Comparison of ENCODE assay signal across 1 cellular context in the genomic region with DNA sequence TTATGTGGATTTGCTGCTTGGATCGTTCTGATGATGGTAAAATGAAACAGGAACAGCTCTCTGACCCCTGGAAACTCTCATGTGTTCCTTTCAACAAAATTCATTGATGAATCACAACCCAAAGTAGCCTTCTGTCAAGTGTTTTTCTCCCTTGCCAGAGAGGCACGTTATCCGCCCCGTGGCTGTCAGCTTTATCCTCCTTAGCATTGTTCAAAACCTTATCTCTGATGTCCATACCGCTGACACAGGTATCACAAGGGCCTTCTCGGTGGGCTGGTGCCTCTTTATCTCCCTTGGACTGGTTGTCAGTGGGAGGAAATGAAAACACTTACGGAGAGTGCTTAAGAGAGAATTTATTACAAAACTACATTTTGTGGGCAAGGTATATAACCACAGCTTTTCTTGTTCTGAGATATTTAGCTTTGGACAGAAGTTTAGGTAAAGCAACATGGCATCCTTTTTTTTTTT.
TF ChIP-seq lines count a peak whose summit lies in the region.

No MANE protein-coding gene starts in this region.

TF ChIP-seq in K562, 482 proteins besides CTCF, POLR2A, EP300 and RAD21 (continued from another document and continues in another):
- TF ChIP-seq, protein P1, sequence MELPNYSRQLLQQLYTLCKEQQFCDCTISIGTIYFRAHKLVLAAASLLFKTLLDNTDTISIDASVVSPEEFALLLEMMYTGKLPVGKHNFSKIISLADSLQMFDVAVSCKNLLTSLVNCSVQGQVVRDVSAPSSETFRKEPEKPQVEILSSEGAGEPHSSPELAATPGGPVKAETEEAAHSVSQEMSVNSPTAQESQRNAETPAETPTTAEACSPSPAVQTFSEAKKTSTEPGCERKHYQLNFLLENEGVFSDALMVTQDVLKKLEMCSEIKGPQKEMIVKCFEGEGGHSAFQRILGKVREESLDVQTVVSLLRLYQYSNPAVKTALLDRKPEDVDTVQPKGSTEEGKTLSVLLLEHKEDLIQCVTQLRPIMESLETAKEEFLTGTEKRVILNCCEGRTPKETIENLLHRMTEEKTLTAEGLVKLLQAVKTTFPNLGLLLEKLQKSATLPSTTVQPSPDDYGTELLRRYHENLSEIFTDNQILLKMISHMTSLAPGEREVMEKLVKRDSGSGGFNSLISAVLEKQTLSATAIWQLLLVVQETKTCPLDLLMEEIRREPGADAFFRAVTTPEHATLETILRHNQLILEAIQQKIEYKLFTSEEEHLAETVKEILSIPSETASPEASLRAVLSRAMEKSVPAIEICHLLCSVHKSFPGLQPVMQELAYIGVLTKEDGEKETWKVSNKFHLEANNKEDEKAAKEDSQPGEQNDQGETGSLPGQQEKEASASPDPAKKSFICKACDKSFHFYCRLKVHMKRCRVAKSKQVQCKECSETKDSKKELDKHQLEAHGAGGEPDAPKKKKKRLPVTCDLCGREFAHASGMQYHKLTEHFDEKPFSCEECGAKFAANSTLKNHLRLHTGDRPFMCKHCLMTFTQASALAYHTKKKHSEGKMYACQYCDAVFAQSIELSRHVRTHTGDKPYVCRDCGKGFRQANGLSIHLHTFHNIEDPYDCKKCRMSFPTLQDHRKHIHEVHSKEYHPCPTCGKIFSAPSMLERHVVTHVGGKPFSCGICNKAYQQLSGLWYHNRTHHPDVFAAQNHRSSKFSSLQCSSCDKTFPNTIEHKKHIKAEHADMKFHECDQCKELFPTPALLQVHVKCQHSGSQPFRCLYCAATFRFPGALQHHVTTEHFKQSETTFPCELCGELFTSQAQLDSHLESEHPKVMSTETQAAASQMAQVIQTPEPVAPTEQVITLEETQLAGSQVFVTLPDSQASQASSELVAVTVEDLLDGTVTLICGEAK (IDR thresholded peaks at IDR 0.05), result no peak
- TF ChIP-seq, protein P1 (CRISPR knock-in tag; IDR thresholded peaks at IDR 0.05), result no peak
- no peak for TF ChIP-seq YBX1 (IDR thresholded peaks at IDR 0.05)
- TF ChIP-seq ZNF77 (CRISPR knock-in tag; IDR thresholded peaks at IDR 0.05), result no peak
- TF ChIP-seq HNRNPK (IDR thresholded peaks at IDR 0.05; ENCODE audit: low read depth, low read length, poor library complexity, severe bottlenecking), result no peak
- TF ChIP-seq ZFP30 (CRISPR knock-in tag; IDR thresholded peaks at IDR 0.05; ENCODE audit: borderline replicate concordance), result no peak
- TF ChIP-seq ZNF395 (CRISPR knock-in tag; IDR thresholded peaks at IDR 0.05), result peak; percentile 79
- TF ChIP-seq SREBF2 (CRISPR knock-in tag; IDR thresholded peaks at IDR 0.05), result no peak
- TF ChIP-seq NCOA1 (IDR thresholded peaks at IDR 0.05; ENCODE audit: low read depth), result peak; percentile 67
- TF ChIP-seq CREB1 (IDR thresholded peaks at IDR 0.05), result peak; percentile 63; the same call in 1 of the 2 replicates
- no peak for TF ChIP-seq CREB1 (CRISPR knock-in tag; IDR thresholded peaks at IDR 0.05)
- TF ChIP-seq RFX7 (CRISPR knock-in tag; IDR thresholded peaks at IDR 0.05), result no peak
- peak in 1 of 2 experiments; percentile 36; a peak in 1 of 4 replicates for TF ChIP-seq FOXK2 (conservative IDR thresholded peaks at IDR 0.05 in 1 of 2, IDR thresholded peaks at IDR 0.05 in 1 of 2; ENCODE audit: low read depth in 2 of 2)
- no peak for TF ChIP-seq POU5F1 (IDR thresholded peaks at IDR 0.05; ENCODE audit: borderline replicate concordance, low read depth, low read length, partially characterized antibody)
- TF ChIP-seq ZSCAN29 (IDR thresholded peaks at IDR 0.05), result no peak
- no peak; the same call in 1 of the 2 replicates for TF ChIP-seq TCFL5 (CRISPR knock-in tag; conservative IDR thresholded peaks at IDR 0.05)
- no peak for TF ChIP-seq ELF1 (tag; IDR thresholded peaks at IDR 0.05)
- no peak for TF ChIP-seq HNRNPL (IDR thresholded peaks at IDR 0.05; ENCODE audit: low read depth, low read length)
- TF ChIP-seq, protein P2, sequence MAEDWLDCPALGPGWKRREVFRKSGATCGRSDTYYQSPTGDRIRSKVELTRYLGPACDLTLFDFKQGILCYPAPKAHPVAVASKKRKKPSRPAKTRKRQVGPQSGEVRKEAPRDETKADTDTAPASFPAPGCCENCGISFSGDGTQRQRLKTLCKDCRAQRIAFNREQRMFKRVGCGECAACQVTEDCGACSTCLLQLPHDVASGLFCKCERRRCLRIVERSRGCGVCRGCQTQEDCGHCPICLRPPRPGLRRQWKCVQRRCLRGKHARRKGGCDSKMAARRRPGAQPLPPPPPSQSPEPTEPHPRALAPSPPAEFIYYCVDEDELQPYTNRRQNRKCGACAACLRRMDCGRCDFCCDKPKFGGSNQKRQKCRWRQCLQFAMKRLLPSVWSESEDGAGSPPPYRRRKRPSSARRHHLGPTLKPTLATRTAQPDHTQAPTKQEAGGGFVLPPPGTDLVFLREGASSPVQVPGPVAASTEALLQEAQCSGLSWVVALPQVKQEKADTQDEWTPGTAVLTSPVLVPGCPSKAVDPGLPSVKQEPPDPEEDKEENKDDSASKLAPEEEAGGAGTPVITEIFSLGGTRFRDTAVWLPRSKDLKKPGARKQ (CRISPR knock-in tag; IDR thresholded peaks at IDR 0.05), result no peak
- no peak for TF ChIP-seq ZNF274 (IDR thresholded peaks at IDR 0.05; ENCODE audit: borderline replicate concordance, low read depth, low read length)
- TF ChIP-seq NEUROD1 (IDR thresholded peaks at IDR 0.05; ENCODE audit: borderline replicate concordance, low read depth, low read length, partially characterized antibody), result peak; percentile 74
- TF ChIP-seq PML (IDR thresholded peaks at IDR 0.05; ENCODE audit: low read length), result peak; percentile 96
- no peak for TF ChIP-seq ID3 (CRISPR knock-in tag; IDR thresholded peaks at IDR 0.05)
- TF ChIP-seq ID3 (tag; IDR thresholded peaks at IDR 0.05), result peak; percentile 90
- TF ChIP-seq ETS1 (conservative IDR thresholded peaks at IDR 0.05; ENCODE audit: control insufficient read depth, low read depth, low read length), result no peak
- TF ChIP-seq CEBPG (CRISPR knock-in tag; IDR thresholded peaks at IDR 0.05), result no peak
- no peak for TF ChIP-seq CEBPG (tag; conservative IDR thresholded peaks at IDR 0.05 in 1 of 2, IDR thresholded peaks at IDR 0.05 in 1 of 2)
- no peak for TF ChIP-seq RBBP5 (IDR thresholded peaks at IDR 0.05; ENCODE audit: borderline replicate concordance, insufficient read depth, low read length, poor library complexity, severe bottlenecking)
- no peak for TF ChIP-seq CHD4 (IDR thresholded peaks at IDR 0.05; ENCODE audit: insufficient read depth, insufficient replicate concordance, low read depth, low read length, poor library complexity, severe bottlenecking)
- no peak for TF ChIP-seq WHSC1 (IDR thresholded peaks at IDR 0.05; ENCODE audit: low read length)
- TF ChIP-seq, protein P3, sequence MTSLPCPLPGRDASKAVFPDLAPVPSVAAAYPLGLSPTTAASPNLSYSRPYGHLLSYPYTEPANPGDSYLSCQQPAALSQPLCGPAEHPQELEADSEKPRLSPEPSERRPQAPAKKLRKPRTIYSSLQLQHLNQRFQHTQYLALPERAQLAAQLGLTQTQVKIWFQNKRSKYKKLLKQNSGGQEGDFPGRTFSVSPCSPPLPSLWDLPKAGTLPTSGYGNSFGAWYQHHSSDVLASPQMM (CRISPR knock-in tag; IDR thresholded peaks at IDR 0.05), result no peak
- no peak for TF ChIP-seq PTBP1 (IDR thresholded peaks at IDR 0.05; ENCODE audit: low read depth, low read length)
- no peak for TF ChIP-seq FOXJ3 (CRISPR knock-in tag; IDR thresholded peaks at IDR 0.05)
- TF ChIP-seq SMARCE1 (IDR thresholded peaks at IDR 0.05), result peak; percentile 96
- no peak for TF ChIP-seq ZC3H8 (IDR thresholded peaks at IDR 0.05)
- TF ChIP-seq NCOA2 (IDR thresholded peaks at IDR 0.05; ENCODE audit: partially characterized antibody in 2 of 2), result peak in 1 of 2 experiments; percentile 61
- peak; percentile 47; the same call in 1 of the 2 replicates for TF ChIP-seq OTX1 (CRISPR knock-in tag; IDR thresholded peaks at IDR 0.05)
- peak; percentile 66; the same call in 1 of the 2 replicates for TF ChIP-seq ETV5 (CRISPR knock-in tag; IDR thresholded peaks at IDR 0.05; ENCODE audit: low read depth)
- TF ChIP-seq MTA1 (IDR thresholded peaks at IDR 0.05; ENCODE audit: borderline replicate concordance), result peak; percentile 87
- TF ChIP-seq CREM (IDR thresholded peaks at IDR 0.05; ENCODE audit: low read depth), result peak; percentile 38; the same call in 1 of the 2 replicates
- TF ChIP-seq XRCC5 (IDR thresholded peaks at IDR 0.05; ENCODE audit: low read depth, low read length), result no peak
- TF ChIP-seq CAMTA2 (CRISPR knock-in tag; conservative IDR thresholded peaks at IDR 0.05), result no peak
- TF ChIP-seq ZNF778 (CRISPR knock-in tag; IDR thresholded peaks at IDR 0.05), result no peak
- no peak for TF ChIP-seq ZNF217 (CRISPR knock-in tag; IDR thresholded peaks at IDR 0.05)
- no peak for TF ChIP-seq COPS2 (conservative IDR thresholded peaks at IDR 0.05)
- TF ChIP-seq, protein P4, sequence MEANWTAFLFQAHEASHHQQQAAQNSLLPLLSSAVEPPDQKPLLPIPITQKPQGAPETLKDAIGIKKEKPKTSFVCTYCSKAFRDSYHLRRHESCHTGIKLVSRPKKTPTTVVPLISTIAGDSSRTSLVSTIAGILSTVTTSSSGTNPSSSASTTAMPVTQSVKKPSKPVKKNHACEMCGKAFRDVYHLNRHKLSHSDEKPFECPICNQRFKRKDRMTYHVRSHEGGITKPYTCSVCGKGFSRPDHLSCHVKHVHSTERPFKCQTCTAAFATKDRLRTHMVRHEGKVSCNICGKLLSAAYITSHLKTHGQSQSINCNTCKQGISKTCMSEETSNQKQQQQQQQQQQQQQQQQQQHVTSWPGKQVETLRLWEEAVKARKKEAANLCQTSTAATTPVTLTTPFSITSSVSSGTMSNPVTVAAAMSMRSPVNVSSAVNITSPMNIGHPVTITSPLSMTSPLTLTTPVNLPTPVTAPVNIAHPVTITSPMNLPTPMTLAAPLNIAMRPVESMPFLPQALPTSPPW (CRISPR knock-in tag; IDR thresholded peaks at IDR 0.05), result no peak; the same call in 1 of the 2 replicates
- no peak for TF ChIP-seq SNIP1 (IDR thresholded peaks at IDR 0.05; ENCODE audit: low read depth)
- TF ChIP-seq ZNF444 (CRISPR knock-in tag; IDR thresholded peaks at IDR 0.05), result no peak
- no peak for TF ChIP-seq IRF2 (CRISPR knock-in tag; IDR thresholded peaks at IDR 0.05)
- peak; percentile 7; the same call in 1 of the 2 replicates for TF ChIP-seq USF1 (CRISPR knock-in tag; IDR thresholded peaks at IDR 0.05)
- TF ChIP-seq ZNF212 (CRISPR knock-in tag; IDR thresholded peaks at IDR 0.05), result no peak
- no peak for TF ChIP-seq USF2 (CRISPR knock-in tag; IDR thresholded peaks at IDR 0.05)
